8 cellular contexts compared by ENCODE assay signal in genomic region chr17:40176409-40177110, GRCh38. TPM values are rescaled to one million over a fixed set of nuclear protein-coding genes. Genes with fewer than 3 reads are reported as not detected.
DNase-seq lines count a peak whose midpoint lies in the region; ATAC-seq and TF ChIP-seq lines count a peak whose summit lies in the region.

No MANE protein-coding gene starts in this region.

- H3K27ac ChIP-seq in BLaER1 treated with 17β-estradiol and CSF1 and Interleukin-3, amounts not matched to agents 10 nM and 100 nM, result peak overlapping the region in 1 of 11 experiments; percentile 21; a peak in 3 of 22 replicates

- peaks cover 38 to 55% (median 50%) of the 10 kb centered on the region in 11 experiments for H3K36me3 ChIP-seq in BLaER1 treated with 17β-estradiol and CSF1 and Interleukin-3, amounts not matched to agents 10 nM and 100 nM

- no peaks in the 10 kb centered on the region for H3K27me3 Mint-ChIP-seq in activated T-helper 17 cell treated with anti-CD3 and anti-CD28 coated beads, Interleukin-2, amount 50 U/mL, for 72 hours
- no peaks in the 10 kb centered on the region for H3K27me3 Mint-ChIP-seq in mesothelial cell of epicardium (ENCODE audit: low read depth)

- TF ChIP-seq POLR2A in erythroblast (IDR thresholded peaks at IDR 0.05; ENCODE audit: low read length), result no peak

- H3K4me2 ChIP-seq in BLaER1 treated with 17β-estradiol and CSF1 and Interleukin-3, amounts not matched to agents 10 nM and 100 nM, result peak overlapping the region; percentile 96 to 100 (median 99)

- H3K36me3 Mint-ChIP-seq in activated T-helper 17 cell treated with anti-CD3 and anti-CD28 coated beads, Interleukin-2, amount 50 U/mL, for 72 hours (ENCODE audit: low read depth), result peaks cover 51% of the 10 kb centered on the region
- H3K36me3 Mint-ChIP-seq in mesothelial cell of epicardium, result peaks cover 20% of the 10 kb centered on the region

- peak; percentile 21 for ATAC-seq in activated T-helper 17 cell treated with anti-CD3 and anti-CD28 coated beads, Interleukin-2, amount 50 U/mL, for 72 hours (replicated peaks)
- ATAC-seq in HG03432 (IDR thresholded peaks at IDR 0.05; ENCODE audit: unreplicated experiment), result no peak

- peaks cover 0 to 9% (median 0%) of the 10 kb centered on the region in 11 experiments; a peak in 3 of 22 replicates for H3K27me3 ChIP-seq in BLaER1 treated with 17β-estradiol and CSF1 and Interleukin-3, amounts not matched to agents 10 nM and 100 nM

- peaks cover 42 to 55% (median 47%) of the 10 kb centered on the region in 10 experiments for H3K4me1 ChIP-seq in BLaER1 treated with 17β-estradiol and CSF1 and Interleukin-3, amounts not matched to agents 10 nM and 100 nM

- CTCF ChIA-PET in HEK293T (lab: Yijun Ruan, JAX), result no interaction called here

- TF ChIP-seq CTCF in mesothelial cell of epicardium (IDR thresholded peaks at IDR 0.05; ENCODE audit: unreplicated experiment), result no peak

- peak overlapping the region; percentile 57 for H3K4me3 Mint-ChIP-seq in activated T-helper 17 cell treated with anti-CD3 and anti-CD28 coated beads, Interleukin-2, amount 50 U/mL, for 72 hours
- peak overlapping the region; percentile 52 for H3K4me3 Mint-ChIP-seq in mesothelial cell of epicardium

- POLR2A ChIA-PET in HEK293T (lab: Yijun Ruan, JAX), result interaction anchor here (1.2 to 1.4 kb wide), 2 partner anchors 36 to 63 kb away, joined by 3 read pairs; partner anchors contain the start of gene CASC3

- peaks cover 8% of the 10 kb centered on the region for H3K4me1 Mint-ChIP-seq in activated T-helper 17 cell treated with anti-CD3 and anti-CD28 coated beads, Interleukin-2, amount 50 U/mL, for 72 hours
- H3K4me1 Mint-ChIP-seq in mesothelial cell of epicardium, result peaks cover 15% of the 10 kb centered on the region

- H3K27ac Mint-ChIP-seq in activated T-helper 17 cell treated with anti-CD3 and anti-CD28 coated beads, Interleukin-2, amount 50 U/mL, for 72 hours, result peak overlapping the region; percentile 46
- no peak overlapping the region for H3K27ac Mint-ChIP-seq in mesothelial cell of epicardium

- H3K4me3 ChIP-seq in BLaER1 treated with 17β-estradiol and CSF1 and Interleukin-3, amounts not matched to agents 10 nM and 100 nM, result 0 out of 20 replicates have a peak overlapping the region, but pooled peaks of 1 of the 10 experiments have one; percentile 60

- no peaks in the 10 kb centered on the region for H3K9me3 ChIP-seq in BLaER1 treated with 17β-estradiol and CSF1 and Interleukin-3, amounts not matched to agents 10 nM and 100 nM (replicated peaks in 1 of 11)

- peaks cover 0 to 61% (median 15%) of the 10 kb centered on the region in 11 experiments; a peak in 13 of 22 replicates for H4K20me1 ChIP-seq in BLaER1 treated with 17β-estradiol and CSF1 and Interleukin-3, amounts not matched to agents 10 nM and 100 nM

- peak overlapping the region in 2 of 11 experiments; percentile 12 to 53; a peak in 2 of 22 replicates for H3K9ac ChIP-seq in BLaER1 treated with 17β-estradiol and CSF1 and Interleukin-3, amounts not matched to agents 10 nM and 100 nM

- DNase-seq in HT-29 (ENCODE audit: low spot score) (peak; percentile 88), mesothelial cell of epicardium (ENCODE audit: low spot score in 2 of 2, unreplicated experiment in 2 of 2) (no peak), HEK293T (ENCODE audit: extremely low spot score) (no peak), amniotic stem cell (lab: John Stamatoyannopoulos, UW) (no peak), erythroblast (lab: John Stamatoyannopoulos, UW) (no peak)

- H3K9me3 Mint-ChIP-seq in activated T-helper 17 cell treated with anti-CD3 and anti-CD28 coated beads, Interleukin-2, amount 50 U/mL, for 72 hours, result no peaks in the 10 kb centered on the region
- H3K9me3 Mint-ChIP-seq in mesothelial cell of epicardium, result no peaks in the 10 kb centered on the region

TF ChIP-seq in HEK293T, 16 proteins besides CTCF, POLR2A, EP300 and RAD21:
- no peak for TF ChIP-seq TARDBP (IDR thresholded peaks at IDR 0.05)
- TF ChIP-seq FOXK2 (IDR thresholded peaks at IDR 0.05), result no peak
- TF ChIP-seq ELF4 (IDR thresholded peaks at IDR 0.05), result no peak
- no peak for TF ChIP-seq CTBP1 (IDR thresholded peaks at IDR 0.05; ENCODE audit: borderline replicate concordance)
- TF ChIP-seq LEF1 (IDR thresholded peaks at IDR 0.05; ENCODE audit: borderline replicate concordance), result no peak
- TF ChIP-seq SUZ12 (IDR thresholded peaks at IDR 0.05), result no peak
- no peak for TF ChIP-seq HDGF (IDR thresholded peaks at IDR 0.05; ENCODE audit: borderline replicate concordance)
- TF ChIP-seq ARNT (IDR thresholded peaks at IDR 0.05), result no peak

RNA-seq across cellular contexts. Expression of gene RAPGEFL1, which starts 0.7 kb away (rescaled TPM):
- total RNA-seq in HT-29 (2014; rRNA removed; shearing (Covaris generic)), result 14.3 and 15.2 TPM in 2 replicates
- total RNA-seq in activated T-helper 17 cell treated with anti-CD3 and anti-CD28 coated beads, Interleukin-2, amount 50 U/mL, for 72 hours, result 1 to 10 TPM; 9.4 to 9.9 TPM
- total RNA-seq in mesothelial cell of epicardium, result 23.1 to 28.2 TPM (median 23.8 TPM) in 3 replicates

RNA-seq across cellular contexts. Expression of gene CASC3, which starts 36.2 kb away (rescaled TPM):
- 22.9 and 33.3 TPM in 2 replicates for total RNA-seq in HT-29 (2014; rRNA removed; shearing (Covaris generic))
- total RNA-seq in activated T-helper 17 cell treated with anti-CD3 and anti-CD28 coated beads, Interleukin-2, amount 50 U/mL, for 72 hours, result 100 to 1,000 TPM; 110 to 244 TPM
- total RNA-seq in mesothelial cell of epicardium, result 103 to 107 TPM (median 107 TPM) in 3 replicates

RNA-seq across cellular contexts. Expression of gene WIPF2, which starts 42.5 kb away (rescaled TPM):
- total RNA-seq in HT-29 (2014; rRNA removed; shearing (Covaris generic)), result 8.1 and 9.8 TPM in 2 replicates
- 10 to 100 TPM; 25.1 to 38.0 TPM for total RNA-seq in activated T-helper 17 cell treated with anti-CD3 and anti-CD28 coated beads, Interleukin-2, amount 50 U/mL, for 72 hours
- total RNA-seq in mesothelial cell of epicardium, result 27.0 to 28.7 TPM (median 28.1 TPM) in 3 replicates

RNA-seq across cellular contexts. Expression of gene MSL1, which starts 54.8 kb away (rescaled TPM):
- 44.1 and 47.1 TPM in 2 replicates for total RNA-seq in HT-29 (2014; rRNA removed; shearing (Covaris generic))
- 100 to 1,000 TPM in 1 of 2 donors, 10 to 100 TPM in 1; 80.5 to 114 TPM for total RNA-seq in activated T-helper 17 cell treated with anti-CD3 and anti-CD28 coated beads, Interleukin-2, amount 50 U/mL, for 72 hours
- 132 to 139 TPM (median 135 TPM) in 3 replicates for total RNA-seq in mesothelial cell of epicardium
